Comparison of ENCODE assay signal across 1 cellular context in genomic region chr11:134360050-134360835, GRCh38.
TF ChIP-seq lines count a peak whose summit lies in the region.

No MANE protein-coding gene starts in this region.

TF ChIP-seq in HepG2, 621 proteins besides CTCF, POLR2A, EP300 and RAD21 (continued from another document):
- TF ChIP-seq ZFP91 (CRISPR knock-in tag; IDR thresholded peaks at IDR 0.05; ENCODE audit: borderline replicate concordance): peak; percentile 63
- TF ChIP-seq ZBTB49 (CRISPR knock-in tag; IDR thresholded peaks at IDR 0.05; ENCODE audit: borderline replicate concordance): no peak
- TF ChIP-seq ZNF34 (CRISPR knock-in tag; IDR thresholded peaks at IDR 0.05; ENCODE audit: borderline replicate concordance): no peak
- no peak for TF ChIP-seq ZNF720 (CRISPR knock-in tag; IDR thresholded peaks at IDR 0.05)
- peak; percentile 56; the same call in 1 of the 2 replicates for TF ChIP-seq ATF2 (CRISPR knock-in tag; IDR thresholded peaks at IDR 0.05)
- TF ChIP-seq MAX (IDR thresholded peaks at IDR 0.05): peak; percentile 82
- peak; percentile 58; the same call in 1 of the 2 replicates for TF ChIP-seq POGK (CRISPR knock-in tag; conservative IDR thresholded peaks at IDR 0.05)
- TF ChIP-seq MXI1 (IDR thresholded peaks at IDR 0.05; ENCODE audit: borderline replicate concordance, low read depth, low read length): peak; percentile 58; the same call in 1 of the 3 replicates
- TF ChIP-seq MED1 (CRISPR knock-in tag; IDR thresholded peaks at IDR 0.05): no peak
